Comparison of ENCODE assay signal across 15 cellular contexts in the genomic region with DNA sequence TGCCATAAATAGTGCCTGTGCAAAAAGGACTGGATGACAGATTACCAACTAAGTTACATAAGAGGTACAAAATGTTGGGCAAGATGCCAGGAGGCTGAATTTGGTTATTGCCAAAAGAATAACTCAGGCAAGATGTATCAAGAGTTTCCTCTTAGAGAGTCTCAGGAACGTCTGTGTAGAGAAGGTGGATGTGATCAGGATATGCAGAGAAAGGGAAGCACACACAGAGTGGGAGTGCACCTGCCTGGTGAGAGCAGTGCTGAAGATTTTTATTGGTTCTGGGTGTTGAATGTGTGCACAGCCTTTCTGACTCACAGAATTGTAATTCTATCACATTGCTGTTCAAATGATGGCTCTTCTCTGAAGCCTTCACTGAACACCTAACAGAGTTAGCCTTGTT.
A peak's percentile ranks its signal among the peaks of the same experiment; 100 is the strongest.
DNase-seq lines count a peak whose midpoint lies in the region; ATAC-seq and TF ChIP-seq lines count a peak whose summit lies in the region.
"Had no signal": no experiment of that assay in that cellular context is flagged by ENCODE, and none has a peak within 500 bp of the region (broad histone marks: within the 10 kb centered on the region; RNA-seq: fewer than 3 reads in every experiment).

No MANE protein-coding gene starts in this region.

- no peak overlapping the region for H3K4me3 Mint-ChIP-seq in type B pancreatic cell

- intact Hi-C loops in transverse colon (cut with DNase I; ENCODE audit: low total_unique reads): no loop called here

- H3K9me3 ChIP-seq in transverse colon: no peaks in the 10 kb centered on the region
- H3K9me3 ChIP-seq: thoracic aorta had no signal

- H3K36me3 ChIP-seq in transverse colon: no peaks in the 10 kb centered on the region
- H3K36me3 ChIP-seq: spleen, thoracic aorta had no signal

- in situ Hi-C loops in transverse colon (cut with MboI; ENCODE audit: low pct_ligation_motif_present in 1 of 4, low pct_unique_long_range_greater_than_20kb in 1 of 4, low sequenced_read_pairs in 3 of 4): no loop called here

- no peak overlapping the region for H3K27ac Mint-ChIP-seq in type B pancreatic cell

- H3K36me3 Mint-ChIP-seq in type B pancreatic cell: no peaks in the 10 kb centered on the region

- no peak for TF ChIP-seq EP300 in transverse colon (IDR thresholded peaks at IDR 0.05; ENCODE audit: low read depth)

- no peak for TF ChIP-seq CTCF in fibroblast of pulmonary artery (IDR thresholded peaks at IDR 0.05; ENCODE audit: low read length, missing control alignments)
- TF ChIP-seq CTCF in transverse colon (IDR thresholded peaks at IDR 0.05): no peak
- no peak for TF ChIP-seq CTCF in type B pancreatic cell (conservative IDR thresholded peaks at IDR 0.05)

- no peaks in the 10 kb centered on the region for H3K4me1 Mint-ChIP-seq in type B pancreatic cell (ENCODE audit: unreplicated experiment)

- H3K9me3 Mint-ChIP-seq in type B pancreatic cell: no peaks in the 10 kb centered on the region

- no peak overlapping the region for H3K27ac ChIP-seq in transverse colon
- H3K27ac ChIP-seq: spleen, thoracic aorta had no signal

- peaks cover 0 to 15% (median 9%) of the 10 kb centered on the region in 4 donors for H3K4me1 ChIP-seq in transverse colon
- H3K4me1 ChIP-seq: spleen had no signal

- no peak for ATAC-seq in HG02610 (IDR thresholded peaks at IDR 0.05; ENCODE audit: unreplicated experiment)
- ATAC-seq in HG02870 (IDR thresholded peaks at IDR 0.05; ENCODE audit: unreplicated experiment): no peak
- ATAC-seq: SK-N-SH treated with all-trans-retinoic acid at 6 μM for 48 hours had no signal

- TF ChIP-seq POLR2A in transverse colon (IDR thresholded peaks at IDR 0.05): no peak

- peak; percentile 21 for DNase-seq in NCI-H1105 treated with DMSO at 0.1 percent for 48 hours (lab: John Stamatoyannopoulos, UW)
- DNase-seq in NCI-H1105 (lab: John Stamatoyannopoulos, UW): no peak
- peak; percentile 69 for DNase-seq in NCI-H510A treated with DMSO at 0.1 percent for 48 hours (lab: John Stamatoyannopoulos, UW)
- peak; percentile 35 for DNase-seq in fibroblast of pulmonary artery (ENCODE audit: low read depth)
- DNase-seq in transverse colon: peak; percentile 27
- DNase-seq in type B pancreatic cell (ENCODE audit: extremely low spot score, unreplicated experiment): no peak
- DNase-seq: 8988T; activated T-cell treated with anti-CD3 and anti-CD28 coated beads, Interleukin-2, amount 50 U/mL, for 48 hours; KG1; NCI-H526; spleen had no signal

- no peaks in the 10 kb centered on the region for H3K27me3 Mint-ChIP-seq in type B pancreatic cell

- H3K4me3 ChIP-seq in fibroblast of pulmonary artery (replicated peaks; ENCODE audit: low read depth, low read length) (no peak overlapping the region), transverse colon (no peak overlapping the region)
- H3K4me3 ChIP-seq: spleen, thoracic aorta had no signal

- WGBS in transverse colon (ENCODE audit: low coverage in 1 of 2), 2 donors: 8 to 13% methylated on average over 1 of the region's 1 CpG

- H3K27me3 ChIP-seq in transverse colon: no peaks in the 10 kb centered on the region
- H3K27me3 ChIP-seq: spleen had no signal

Comparison
In these comparisons a context has a peak if more than half of its experiments do, and no peak if none do; other contexts are left out.
1. DNase-seq: peak in NCI-H1105 treated with DMSO at 0.1 percent for 48 hours (single experiment), NCI-H510A treated with DMSO at 0.1 percent for 48 hours (single experiment), fibroblast of pulmonary artery (single experiment) and transverse colon (single experiment); none in NCI-H1105 (single experiment) and type B pancreatic cell (single experiment).